ENCODE assay signal across 9 cellular contexts in genomic region chr11:102267602-102268001, GRCh38. TPM values are rescaled to one million over a fixed set of nuclear protein-coding genes. Genes with fewer than 3 reads are reported as not detected.
DNase-seq lines count a peak whose midpoint lies in the region; ATAC-seq and TF ChIP-seq lines count a peak whose summit lies in the region.
"Had no signal": no experiment of that assay in that cellular context is flagged by ENCODE, and none has a peak within 500 bp of the region (broad histone marks: within the 10 kb centered on the region; RNA-seq: fewer than 3 reads in every experiment).

No MANE protein-coding gene starts in this region.

- H3K9ac ChIP-seq in SK-N-SH, result no peak overlapping the region; the same call in 1 of the 2 replicates

- in situ Hi-C loops in gastrocnemius medialis (cut with MboI; ENCODE audit: low sequenced_read_pairs in 4 of 4), result loop anchor here in 3 of 4 donors (25.0 kb wide), 2 partner anchors 205 to 405 kb away; no protein-coding TSS in a partner anchor

- CTCF ChIA-PET in SK-N-SH (lab: Yijun Ruan, JAX), result interaction anchor here (1.3 to 1.8 kb wide), 3 partner anchors 16 to 228 kb away, joined by 3 to 9 read pairs (median 6); no protein-coding TSS in a partner anchor

- H3K4me1 ChIP-seq in SK-N-SH (ENCODE audit: control insufficient read depth in 1 of 2, insufficient read depth in 2 of 2, low read depth in 1 of 2, low read length in 1 of 2) (peaks cover 6 to 32% of the 10 kb centered on the region in 2 experiments), gastrocnemius medialis (peaks cover 7 to 8% of the 10 kb centered on the region in 2 donors)

- POLR2A ChIA-PET in SK-N-SH (lab: Yijun Ruan, JAX), result no interaction called here

- 3% methylated on average over 5 of the region's 5 CpGs for WGBS in SK-N-SH (ENCODE audit: low lambda C conversion rate)

- H3K9me3 ChIP-seq in SK-N-SH, result no peaks in the 10 kb centered on the region
- H3K9me3 ChIP-seq in gastrocnemius medialis, result no peaks in the 10 kb centered on the region

- no peaks in the 10 kb centered on the region for H3K79me2 ChIP-seq in SK-N-SH (ENCODE audit: insufficient read depth)

- no peaks in the 10 kb centered on the region for H4K20me1 ChIP-seq in SK-N-SH (ENCODE audit: insufficient read depth)

- ATAC-seq in gastrocnemius medialis, result no peak
- ATAC-seq in GM21515 (IDR thresholded peaks at IDR 0.05; ENCODE audit: unreplicated experiment), result no peak

- peak overlapping the region; percentile 57 for H2AFZ ChIP-seq in SK-N-SH (ENCODE audit: low read depth)

- no peaks in the 10 kb centered on the region for H3K27me3 ChIP-seq in SK-N-SH (ENCODE audit: insufficient read depth)
- no peaks in the 10 kb centered on the region for H3K27me3 ChIP-seq in gastrocnemius medialis

- H3K9me2 ChIP-seq in SK-N-SH, result no peaks in the 10 kb centered on the region

- H3K36me3 ChIP-seq in SK-N-SH (replicated peaks in 1 of 2; ENCODE audit: control insufficient read depth in 1 of 2, insufficient read depth in 2 of 2, low read length in 1 of 2) (no peaks in the 10 kb centered on the region), gastrocnemius medialis (no peaks in the 10 kb centered on the region)

- intact Hi-C loops in gastrocnemius medialis (cut with DNase I; ENCODE audit: low total_unique reads), result loop anchor here (1.0 to 5.0 kb wide), 4 partner anchors 157 to 355 kb away; partner anchors contain the start of genes CFAP300 and YAP1

- peak overlapping the region; percentile 73 for H3K4me2 ChIP-seq in SK-N-SH

- TF ChIP-seq POLR2A in gastrocnemius medialis (IDR thresholded peaks at IDR 0.05), result no peak

- H3K4me3 ChIP-seq in SK-N-SH (ENCODE audit: low read depth in 2 of 2, low read length in 1 of 2) (peak overlapping the region; percentile 35 to 52; a peak in 3 of 4 replicates), gastrocnemius medialis (peak overlapping the region in 1 of 4 donors; percentile 70)

- no peak for TF ChIP-seq RAD21 in SK-N-SH (IDR thresholded peaks at IDR 0.05; ENCODE audit: low read length)

- TF ChIP-seq CTCF in SK-N-SH (IDR thresholded peaks at IDR 0.05) (no peak), gastrocnemius medialis (IDR thresholded peaks at IDR 0.05 in 4 of 5, conservative IDR thresholded peaks at IDR 0.05 in 1 of 5) (no peak)

- DNase-seq in ELR (ENCODE audit: low read depth) (peak; percentile 77), SK-N-SH (no peak), fibroblast of peridontal ligament (ENCODE audit: extremely low read depth) (peak; percentile 39), gastrocnemius medialis (no peak), AML-193 (lab: John Stamatoyannopoulos, UW) (no peak), iPS-NIHi11 (ENCODE audit: low spot score) (no peak), COLO668 (lab: John Stamatoyannopoulos, UW; ENCODE audit: unreplicated experiment) (no peak)
- DNase-seq: NCI-H1092 treated with DMSO at 0.1 percent for 48 hours had no signal

- H3F3A ChIP-seq in SK-N-SH (replicated peaks; ENCODE audit: insufficient read depth), result peaks cover 43% of the 10 kb centered on the region

- TF ChIP-seq EP300 in SK-N-SH (IDR thresholded peaks at IDR 0.05; ENCODE audit: borderline replicate concordance in 1 of 2, low read depth in 1 of 2, low read length in 1 of 2), result peak in 1 of 2 experiments; percentile 44; a peak in 2 of 4 replicates

- H3K27ac ChIP-seq in SK-N-SH (ENCODE audit: low read depth in 2 of 2, low read length in 1 of 2) (peak overlapping the region; percentile 75 to 77; a peak in 3 of 4 replicates), gastrocnemius medialis (peak overlapping the region in 3 of 4 donors; percentile 38 to 71 (median 66))

TF ChIP-seq in SK-N-SH, 30 proteins besides CTCF, POLR2A, EP300 and RAD21:
- TF ChIP-seq, protein P1, sequence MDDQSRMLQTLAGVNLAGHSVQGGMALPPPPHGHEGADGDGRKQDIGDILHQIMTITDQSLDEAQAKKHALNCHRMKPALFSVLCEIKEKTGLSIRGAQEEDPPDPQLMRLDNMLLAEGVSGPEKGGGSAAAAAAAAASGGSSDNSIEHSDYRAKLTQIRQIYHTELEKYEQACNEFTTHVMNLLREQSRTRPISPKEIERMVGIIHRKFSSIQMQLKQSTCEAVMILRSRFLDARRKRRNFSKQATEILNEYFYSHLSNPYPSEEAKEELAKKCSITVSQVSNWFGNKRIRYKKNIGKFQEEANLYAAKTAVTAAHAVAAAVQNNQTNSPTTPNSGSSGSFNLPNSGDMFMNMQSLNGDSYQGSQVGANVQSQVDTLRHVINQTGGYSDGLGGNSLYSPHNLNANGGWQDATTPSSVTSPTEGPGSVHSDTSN (IDR thresholded peaks at IDR 0.05), result peak; percentile 91
- TF ChIP-seq SIN3A (IDR thresholded peaks at IDR 0.05; ENCODE audit: borderline replicate concordance, low read depth, low read length) (no peak), JUND (IDR thresholded peaks at IDR 0.05) (peak; percentile 88), FOSL2 (IDR thresholded peaks at IDR 0.05; ENCODE audit: borderline replicate concordance, low read depth) (peak; percentile 85), CHD2 (IDR thresholded peaks at IDR 0.05; ENCODE audit: low read length, partially characterized antibody) (no peak), NFIC (IDR thresholded peaks at IDR 0.05; ENCODE audit: borderline replicate concordance) (peak; percentile 63; the same call in 1 of the 2 replicates), POLR2AphosphoS5 (IDR thresholded peaks at IDR 0.05; ENCODE audit: low read depth, low read length) (peak; percentile 57; the same call in 1 of the 2 replicates), TEAD4 (IDR thresholded peaks at IDR 0.05; ENCODE audit: borderline replicate concordance, insufficient read depth) (peak; percentile 39; the same call in 1 of the 2 replicates), TCF12 (IDR thresholded peaks at IDR 0.05) (peak; percentile 77)
- TF ChIP-seq, protein P2, sequence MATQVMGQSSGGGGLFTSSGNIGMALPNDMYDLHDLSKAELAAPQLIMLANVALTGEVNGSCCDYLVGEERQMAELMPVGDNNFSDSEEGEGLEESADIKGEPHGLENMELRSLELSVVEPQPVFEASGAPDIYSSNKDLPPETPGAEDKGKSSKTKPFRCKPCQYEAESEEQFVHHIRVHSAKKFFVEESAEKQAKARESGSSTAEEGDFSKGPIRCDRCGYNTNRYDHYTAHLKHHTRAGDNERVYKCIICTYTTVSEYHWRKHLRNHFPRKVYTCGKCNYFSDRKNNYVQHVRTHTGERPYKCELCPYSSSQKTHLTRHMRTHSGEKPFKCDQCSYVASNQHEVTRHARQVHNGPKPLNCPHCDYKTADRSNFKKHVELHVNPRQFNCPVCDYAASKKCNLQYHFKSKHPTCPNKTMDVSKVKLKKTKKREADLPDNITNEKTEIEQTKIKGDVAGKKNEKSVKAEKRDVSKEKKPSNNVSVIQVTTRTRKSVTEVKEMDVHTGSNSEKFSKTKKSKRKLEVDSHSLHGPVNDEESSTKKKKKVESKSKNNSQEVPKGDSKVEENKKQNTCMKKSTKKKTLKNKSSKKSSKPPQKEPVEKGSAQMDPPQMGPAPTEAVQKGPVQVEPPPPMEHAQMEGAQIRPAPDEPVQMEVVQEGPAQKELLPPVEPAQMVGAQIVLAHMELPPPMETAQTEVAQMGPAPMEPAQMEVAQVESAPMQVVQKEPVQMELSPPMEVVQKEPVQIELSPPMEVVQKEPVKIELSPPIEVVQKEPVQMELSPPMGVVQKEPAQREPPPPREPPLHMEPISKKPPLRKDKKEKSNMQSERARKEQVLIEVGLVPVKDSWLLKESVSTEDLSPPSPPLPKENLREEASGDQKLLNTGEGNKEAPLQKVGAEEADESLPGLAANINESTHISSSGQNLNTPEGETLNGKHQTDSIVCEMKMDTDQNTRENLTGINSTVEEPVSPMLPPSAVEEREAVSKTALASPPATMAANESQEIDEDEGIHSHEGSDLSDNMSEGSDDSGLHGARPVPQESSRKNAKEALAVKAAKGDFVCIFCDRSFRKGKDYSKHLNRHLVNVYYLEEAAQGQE (IDR thresholded peaks at IDR 0.05; ENCODE audit: low read depth, low read length), result peak; percentile 27; the same call in 1 of the 2 replicates

RNA-seq across cellular contexts. Expression of gene BIRC3, which starts 49.7 kb away (rescaled TPM):
- polyA plus RNA-seq in SK-N-SH (2012; rRNA removed), result 0.46 and 0.62 TPM in 2 replicates
- 0.66 and 0.93 TPM in 2 replicates for polyA plus RNA-seq in SK-N-SH (2012; cell fraction: cytosol; rRNA removed)
- 0.26 and 0.57 TPM in 2 replicates for polyA plus RNA-seq in SK-N-SH (2012; cell fraction: nucleus; rRNA removed)
- total RNA-seq in gastrocnemius medialis, result 1 to 10 TPM; 1.7 to 2.5 (median 2.0) TPM

Comparison
In these comparisons a context has a peak if more than half of its experiments do, and no peak if none do; other contexts are left out.
1. DNase-seq: peak in ELR (single experiment) and fibroblast of peridontal ligament (single experiment); none in SK-N-SH (single experiment), gastrocnemius medialis (0 of 2), AML-193 (0 of 2), iPS-NIHi11 (single experiment) and COLO668 (single experiment).